In the genomic region with DNA sequence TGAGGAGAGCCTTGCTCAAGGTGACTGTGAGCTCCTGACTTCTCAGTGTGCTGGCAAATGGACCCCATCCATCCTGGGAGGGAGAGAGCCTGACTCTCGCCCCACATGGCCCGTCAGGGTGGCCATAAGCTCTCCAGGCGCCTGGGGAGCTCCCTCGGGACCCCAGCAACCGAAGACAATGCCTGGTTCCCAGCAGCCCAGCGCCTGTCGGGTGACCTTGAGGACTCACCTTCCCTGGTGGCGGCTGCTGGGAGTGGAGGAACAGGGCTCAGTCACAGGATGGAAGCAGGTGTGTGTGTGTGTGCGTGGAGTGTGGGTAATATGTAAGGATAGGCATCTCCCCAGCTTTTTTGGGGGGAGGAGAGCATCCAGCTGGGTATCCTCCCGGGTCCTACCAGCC, we compare ENCODE assay signal across 15 cellular contexts.
"Had no signal": no experiment of that assay in that cellular context is flagged by ENCODE, and none has a peak within 500 bp of the region (broad histone marks: within the 10 kb centered on the region; RNA-seq: fewer than 3 reads in every experiment).

No MANE protein-coding gene starts in this region.

- H3K4me1 ChIP-seq: right lobe of liver had no signal

- H3K9me3 ChIP-seq: esophagus squamous epithelium, right lobe of liver, transverse colon had no signal

- H3K27ac ChIP-seq: esophagus squamous epithelium, right lobe of liver, transverse colon had no signal

- H3K4me2 ChIP-seq: smooth muscle cell had no signal

- H3K36me3 ChIP-seq: esophagus squamous epithelium, right lobe of liver, transverse colon had no signal

- ATAC-seq: right lobe of liver had no signal

- FAIRE-seq: endothelial cell of umbilical vein had no signal

- H3K27me3 ChIP-seq: right lobe of liver had no signal

- H3K4me3 ChIP-seq: esophagus squamous epithelium, right lobe of liver, smooth muscle cell, transverse colon had no signal

- DNase-seq: activated CD4-positive, CD25-positive, alpha-beta regulatory T cell treated with anti-CD3 and anti-CD28 coated beads, Interleukin-2, amount 50 U/mL, for 72 hours; activated naive CD4-positive, alpha-beta T cell; activated naive CD8-positive, alpha-beta T cell treated with anti-CD3 and anti-CD28 coated beads, Interleukin-2, amount 10 ng/mL, durations not matched to agents 7 days and 5 days; cortex of kidney; effector CD4-positive, alpha-beta T cell; esophagus squamous epithelium; immature natural killer cell; right lobe of liver; stimulated activated CD4-positive, alpha-beta T cell treated with anti-CD3 and anti-CD28 coated beads, Interleukin-4, amount 100 ng/mL, for 4 hours; stimulated activated CD8-positive, alpha-beta memory T cell treated with anti-CD3 and anti-CD28 coated beads, Interleukin-4, amount 100 ng/mL, for 48 hours; stimulated activated naive CD4-positive, alpha-beta T cell treated with Interleukin-2 at 50 U/mL for 16 hours; substantia nigra; transverse colon had no signal
